20 cellular contexts compared by ENCODE assay signal in genomic region chr9:76655970-76656369, GRCh38.
A peak's percentile ranks its signal among the peaks of the same experiment; 100 is the strongest.
DNase-seq lines count a peak whose midpoint lies in the region; FAIRE-seq and TF ChIP-seq lines count a peak whose summit lies in the region.
"Had no signal": no experiment of that assay in that cellular context is flagged by ENCODE, and none has a peak within 500 bp of the region (broad histone marks: within the 10 kb centered on the region; RNA-seq: fewer than 3 reads in every experiment).

No MANE protein-coding gene starts in this region.

- H3K36me3 Mint-ChIP-seq in MCF 10A (ENCODE audit: insufficient read depth, unreplicated experiment) (no peaks in the 10 kb centered on the region), astrocyte (ENCODE audit: low read depth, unreplicated experiment) (peaks cover 3% of the 10 kb centered on the region)

- peak overlapping the region; percentile 95 for H3K27ac Mint-ChIP-seq in MCF 10A (ENCODE audit: low read depth, unreplicated experiment)
- H3K27ac Mint-ChIP-seq in astrocyte (ENCODE audit: unreplicated experiment), result peak overlapping the region; percentile 22
- H3K27ac Mint-ChIP-seq: B cell had no signal

- H3K4me3 ChIP-seq in mammary epithelial cell (replicated peaks in 1 of 3; ENCODE audit: insufficient read depth in 1 of 3, low read depth in 2 of 3, low read length in 3 of 3), result no peak overlapping the region
- H3K4me3 ChIP-seq in astrocyte (ENCODE audit: insufficient read depth, low read depth, low read length), result no peak overlapping the region
- H3K4me3 ChIP-seq: left lung, MG63 had no signal

- TF ChIP-seq CTCF in MCF 10A (IDR thresholded peaks at IDR 0.05; ENCODE audit: unreplicated experiment), result no peak
- TF ChIP-seq CTCF in mammary epithelial cell (conservative IDR thresholded peaks at IDR 0.05 in 1 of 2, IDR thresholded peaks at IDR 0.05 in 1 of 2; ENCODE audit: extremely low read depth in 1 of 2, insufficient read depth in 1 of 2, low read depth in 1 of 2, low read length in 2 of 2), result no peak
- no peak for TF ChIP-seq CTCF in astrocyte (IDR thresholded peaks at IDR 0.05; ENCODE audit: insufficient read depth, low read depth, low read length)
- no peak for TF ChIP-seq CTCF in GM13976 (IDR thresholded peaks at IDR 0.05; ENCODE audit: borderline replicate concordance, control extremely low read depth, extremely low read depth, insufficient read depth, missing control alignments)

- H3K27me3 Mint-ChIP-seq in MCF 10A (ENCODE audit: insufficient read depth, unreplicated experiment) (no peaks in the 10 kb centered on the region), astrocyte (ENCODE audit: low read depth, unreplicated experiment) (no peaks in the 10 kb centered on the region)

- H3K79me2 ChIP-seq in mammary epithelial cell (ENCODE audit: insufficient read depth, low read length) (no peaks in the 10 kb centered on the region), astrocyte (ENCODE audit: insufficient read depth, low read length) (no peaks in the 10 kb centered on the region)

- no peak for DNase-seq in MCF 10A (ENCODE audit: unreplicated experiment)
- DNase-seq in mammary epithelial cell, result no peak
- peak; percentile 26 for DNase-seq in astrocyte (ENCODE audit: low read depth)
- peak; percentile 46 for DNase-seq in iris pigment epithelial cell (ENCODE audit: low read depth)
- DNase-seq in HEK293T (ENCODE audit: extremely low spot score), result no peak
- no peak for DNase-seq in nucleus accumbens (lab: John Stamatoyannopoulos, UW)
- DNase-seq in GM13976 (ENCODE audit: low spot score), result no peak
- DNase-seq in activated CD4-positive, alpha-beta T cell treated with anti-CD3 and anti-CD28 coated beads for 4 hours, result no peak
- DNase-seq: activated CD4-positive, alpha-beta T cell treated with anti-CD3 and anti-CD28 coated beads, Interleukin-2, amount 50 U/mL, for 4 hours; activated gamma-delta T cell; central memory CD4-positive, alpha-beta T cell; effector memory CD4-positive, alpha-beta T cell; left lung; MG63; NCI-H2171; NCI-H526; stimulated activated CD8-positive, alpha-beta memory T cell treated with anti-CD3 and anti-CD28 coated beads, Interleukin-4, amount 100 ng/mL, for 48 hours; WERI-Rb-1 had no signal

- H3K27ac ChIP-seq in mammary epithelial cell (ENCODE audit: insufficient read depth, low read depth, low read length), result no peak overlapping the region
- peak overlapping the region; percentile 21 for H3K27ac ChIP-seq in astrocyte (ENCODE audit: low read depth, low read length)
- H3K27ac ChIP-seq: WERI-Rb-1 had no signal

- WGBS in mammary epithelial cell (ENCODE audit: low coverage, missing lambda C conversion rate), result 90% methylated on average over 4 of the region's 4 CpGs

- peaks cover 23% of the 10 kb centered on the region for H3K4me1 ChIP-seq in mammary epithelial cell (ENCODE audit: insufficient read depth, low read length)
- peaks cover 30% of the 10 kb centered on the region for H3K4me1 ChIP-seq in astrocyte (ENCODE audit: insufficient read depth, low read length)

- CTCF ChIA-PET in MCF 10A (lab: Yijun Ruan, JAX) (interaction anchor here (0.6 to 10.1 kb wide), 7 partner anchors 10 to 1438 kb away, joined by 3 to 226 read pairs (median 4); partner anchors contain the start of gene GCNT1), mammary epithelial cell (lab: Charles Lee; ENCODE audit: low non-redundant PET) (no interaction called here), HEK293T (lab: Yijun Ruan, JAX) (no interaction called here)

- H3K27me3 ChIP-seq in mammary epithelial cell (ENCODE audit: insufficient read depth, low read length) (no peaks in the 10 kb centered on the region), astrocyte (ENCODE audit: insufficient read depth, low read length) (no peaks in the 10 kb centered on the region)
- H3K27me3 ChIP-seq: left lung, MG63 had no signal

- BruUV-seq in MCF 10A (replicated peaks; lab: Mats Ljungman, UMichigan) (no TSS peak), mammary epithelial cell (replicated peaks; lab: Mats Ljungman, UMichigan) (no TSS peak)

- H3K4me3 Mint-ChIP-seq in MCF 10A (ENCODE audit: unreplicated experiment) (no peak overlapping the region), astrocyte (ENCODE audit: unreplicated experiment) (no peak overlapping the region)
- H3K4me3 Mint-ChIP-seq: B cell, neural crest cell had no signal

- FAIRE-seq in astrocyte (lab: Jason Lieb, UNC), result no peak

- H3K4me1 Mint-ChIP-seq in MCF 10A (ENCODE audit: insufficient read depth, unreplicated experiment) (peaks cover 43% of the 10 kb centered on the region), astrocyte (ENCODE audit: low read depth, unreplicated experiment) (peaks cover 54% of the 10 kb centered on the region)

- dilution Hi-C loops in mammary epithelial cell (cut with HindIII; ENCODE audit: low sequenced_read_pairs), result no loop called here

- no peak overlapping the region for H3K9ac ChIP-seq in mammary epithelial cell (ENCODE audit: insufficient read depth, low read length)
- H3K9ac ChIP-seq in astrocyte (ENCODE audit: low read length), result no peak overlapping the region

- H2AFZ ChIP-seq in mammary epithelial cell (ENCODE audit: low read depth, low read length) (no peak overlapping the region), astrocyte (ENCODE audit: low read depth, low read length) (no peak overlapping the region)

- POLR2A ChIA-PET in MCF 10A (lab: Yijun Ruan, JAX), result interaction anchor here (1.2 kb wide), 1 partner anchor 200 kb away, joined by 3 read pairs; no protein-coding TSS in a partner anchor
- POLR2A ChIA-PET in HEK293T (lab: Yijun Ruan, JAX), result no interaction called here

- H4K20me1 ChIP-seq in mammary epithelial cell (ENCODE audit: insufficient read depth, low read length) (no peaks in the 10 kb centered on the region), astrocyte (ENCODE audit: insufficient read depth, low read length) (no peaks in the 10 kb centered on the region)

- intact Hi-C loops in MCF 10A (cut with micrococcal nuclease) (no loop called here), mammary epithelial cell (cut with micrococcal nuclease) (loop anchor here (2.0 kb wide), 3 partner anchors 137 to 503 kb away; partner anchors contain the start of gene RFK)

- H3K4me2 ChIP-seq in mammary epithelial cell (ENCODE audit: insufficient read depth, low read depth, low read length) (no peak overlapping the region), astrocyte (ENCODE audit: low read length) (no peak overlapping the region)

- H3K9me3 Mint-ChIP-seq in MCF 10A (ENCODE audit: unreplicated experiment) (no peaks in the 10 kb centered on the region), astrocyte (ENCODE audit: unreplicated experiment) (no peaks in the 10 kb centered on the region)
- H3K9me3 Mint-ChIP-seq: neural crest cell had no signal

- H3K36me3 ChIP-seq in mammary epithelial cell (ENCODE audit: insufficient read depth, low read length) (no peaks in the 10 kb centered on the region), astrocyte (ENCODE audit: insufficient read depth, low read length) (no peaks in the 10 kb centered on the region)
- H3K36me3 ChIP-seq: left lung, MG63, WERI-Rb-1 had no signal

- H3K9me3 ChIP-seq in mammary epithelial cell (replicated peaks; ENCODE audit: insufficient read depth, low read length) (no peaks in the 10 kb centered on the region), astrocyte (ENCODE audit: insufficient read depth, low read depth, low read length) (no peaks in the 10 kb centered on the region)
- H3K9me3 ChIP-seq: left lung, MG63 had no signal

- in situ Hi-C loops in mammary epithelial cell (cut with MboI; ENCODE audit: low sequenced_read_pairs in 2 of 2) (loop anchor here in 1 of 2 donors (5.0 kb wide), 1 partner anchor 209 kb away; no protein-coding TSS in a partner anchor), GM13976 (cut with MboI; ENCODE audit: low sequenced_read_pairs, unreplicated experiment) (loop anchor here (5.0 to 10.0 kb wide), 2 partner anchors 61 to 204 kb away; no protein-coding TSS in a partner anchor)

TF ChIP-seq in HEK293T, 16 proteins besides CTCF, POLR2A, EP300 and RAD21:
- no peak for TF ChIP-seq FOXK2 (IDR thresholded peaks at IDR 0.05)
- TF ChIP-seq SP1 (IDR thresholded peaks at IDR 0.05), result no peak
- no peak for TF ChIP-seq CTBP1 (IDR thresholded peaks at IDR 0.05; ENCODE audit: borderline replicate concordance)

Comparison
In these comparisons a context has a peak if more than half of its experiments do, and no peak if none do; other contexts are left out.
1. DNase-seq: peak in astrocyte (single experiment) and iris pigment epithelial cell (single experiment); none in MCF 10A (single experiment), mammary epithelial cell (single experiment), HEK293T (single experiment), nucleus accumbens (0 of 56), GM13976 (single experiment) and activated CD4-positive, alpha-beta T cell treated with anti-CD3 and anti-CD28 coated beads for 4 hours (0 of 2).